ENCODE assay signal across 2 cellular contexts in the genomic region with DNA sequence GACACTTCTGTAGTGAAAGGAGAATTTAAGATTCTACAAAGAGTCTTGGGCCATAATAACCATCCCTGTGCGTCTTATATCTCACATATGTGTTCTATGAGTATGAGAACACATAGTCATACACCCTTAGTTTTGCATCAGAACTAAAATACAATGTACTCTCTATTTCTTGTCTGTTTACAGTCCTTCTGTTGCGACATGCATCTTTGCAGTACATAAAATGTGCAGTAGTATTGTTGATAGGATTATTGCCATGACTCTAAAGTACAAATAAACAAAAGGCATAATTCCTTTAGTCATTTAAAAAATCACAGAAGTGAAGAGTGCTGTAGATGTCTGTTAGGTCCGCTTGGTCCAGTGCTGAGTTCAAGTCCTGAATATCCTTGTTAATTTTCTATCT.
TF ChIP-seq lines count a peak whose summit lies in the region.

No MANE protein-coding gene starts in this region.

TF ChIP-seq in A549, 52 proteins besides CTCF, POLR2A, EP300 and RAD21 (continued from another document):
- TF ChIP-seq PBX3 (IDR thresholded peaks at IDR 0.05) (no peak), SMC3 (IDR thresholded peaks at IDR 0.05) (no peak), CEBPB (IDR thresholded peaks at IDR 0.05) (peak; percentile 21 to 29; a peak in 1 of 4 replicates), ESRRA (IDR thresholded peaks at IDR 0.05; ENCODE audit: borderline replicate concordance, low read length) (no peak)
- TF ChIP-seq, protein P1, sequence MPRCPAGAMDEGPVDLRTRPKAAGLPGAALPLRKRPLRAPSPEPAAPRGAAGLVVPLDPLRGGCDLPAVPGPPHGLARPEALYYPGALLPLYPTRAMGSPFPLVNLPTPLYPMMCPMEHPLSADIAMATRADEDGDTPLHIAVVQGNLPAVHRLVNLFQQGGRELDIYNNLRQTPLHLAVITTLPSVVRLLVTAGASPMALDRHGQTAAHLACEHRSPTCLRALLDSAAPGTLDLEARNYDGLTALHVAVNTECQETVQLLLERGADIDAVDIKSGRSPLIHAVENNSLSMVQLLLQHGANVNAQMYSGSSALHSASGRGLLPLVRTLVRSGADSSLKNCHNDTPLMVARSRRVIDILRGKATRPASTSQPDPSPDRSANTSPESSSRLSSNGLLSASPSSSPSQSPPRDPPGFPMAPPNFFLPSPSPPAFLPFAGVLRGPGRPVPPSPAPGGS (IDR thresholded peaks at IDR 0.05), result no peak

TF ChIP-seq in HepG2, 621 proteins besides CTCF, POLR2A, EP300 and RAD21 (continued from another document):
- no peak for TF ChIP-seq TERF1 (CRISPR knock-in tag; IDR thresholded peaks at IDR 0.05)
- TF ChIP-seq ARNT2 (CRISPR knock-in tag; IDR thresholded peaks at IDR 0.05; ENCODE audit: low read depth), result no peak
- peak; percentile 59; the same call in 1 of the 2 replicates for TF ChIP-seq HMG20A (CRISPR knock-in tag; IDR thresholded peaks at IDR 0.05; ENCODE audit: borderline replicate concordance)
- peak; percentile 36; the same call in 1 of the 2 replicates for TF ChIP-seq FOXJ3 (CRISPR knock-in tag; IDR thresholded peaks at IDR 0.05; ENCODE audit: borderline replicate concordance)
- TF ChIP-seq CEBPB (IDR thresholded peaks at IDR 0.05; ENCODE audit: borderline replicate concordance, low read depth, low read length), result peak; percentile 92
- no peak for TF ChIP-seq ATF3 (CRISPR knock-in tag; IDR thresholded peaks at IDR 0.05)
- TF ChIP-seq RFX1 (IDR thresholded peaks at IDR 0.05), result peak; percentile 44; the same call in 1 of the 2 replicates
- TF ChIP-seq NCOA2 (CRISPR knock-in tag; IDR thresholded peaks at IDR 0.05), result peak; percentile 55; the same call in 1 of the 2 replicates
- TF ChIP-seq SOX13 (IDR thresholded peaks at IDR 0.05), result no peak
- TF ChIP-seq SOX13 (CRISPR knock-in tag; conservative IDR thresholded peaks at IDR 0.05 in 1 of 2, IDR thresholded peaks at IDR 0.05 in 1 of 2), result peak in 1 of 2 experiments; percentile 86; a peak in 2 of 4 replicates
- no peak for TF ChIP-seq PHF5A (CRISPR knock-in tag; IDR thresholded peaks at IDR 0.05; ENCODE audit: low read depth, unreplicated experiment)
- TF ChIP-seq HNRNPK (IDR thresholded peaks at IDR 0.05; ENCODE audit: low read depth, low read length, poor library complexity, severe bottlenecking), result no peak
- TF ChIP-seq FOXA1 (IDR thresholded peaks at IDR 0.05), result no peak
- peak; percentile 72 for TF ChIP-seq FOXA1 (CRISPR knock-in tag; IDR thresholded peaks at IDR 0.05)
- peak; percentile 44; the same call in 1 of the 2 replicates for TF ChIP-seq SAP130 (CRISPR knock-in tag; IDR thresholded peaks at IDR 0.05; ENCODE audit: low read depth)
- TF ChIP-seq HNF4A (CRISPR knock-in tag; IDR thresholded peaks at IDR 0.05), result peak; percentile 37; the same call in 1 of the 2 replicates
- no peak for TF ChIP-seq ZNF3 (CRISPR knock-in tag; IDR thresholded peaks at IDR 0.05)
- peak; percentile 86 for TF ChIP-seq FOXA3 (CRISPR knock-in tag; IDR thresholded peaks at IDR 0.05)
- no peak for TF ChIP-seq CCDC6 (CRISPR knock-in tag; IDR thresholded peaks at IDR 0.05)
- TF ChIP-seq FOXP1 (IDR thresholded peaks at IDR 0.05), result no peak
- peak; percentile 84 for TF ChIP-seq FOXP1 (CRISPR knock-in tag; IDR thresholded peaks at IDR 0.05)
- TF ChIP-seq SOX5 (CRISPR knock-in tag; IDR thresholded peaks at IDR 0.05; ENCODE audit: borderline replicate concordance), result peak; percentile 81; the same call in 1 of the 2 replicates
- TF ChIP-seq, protein P2, sequence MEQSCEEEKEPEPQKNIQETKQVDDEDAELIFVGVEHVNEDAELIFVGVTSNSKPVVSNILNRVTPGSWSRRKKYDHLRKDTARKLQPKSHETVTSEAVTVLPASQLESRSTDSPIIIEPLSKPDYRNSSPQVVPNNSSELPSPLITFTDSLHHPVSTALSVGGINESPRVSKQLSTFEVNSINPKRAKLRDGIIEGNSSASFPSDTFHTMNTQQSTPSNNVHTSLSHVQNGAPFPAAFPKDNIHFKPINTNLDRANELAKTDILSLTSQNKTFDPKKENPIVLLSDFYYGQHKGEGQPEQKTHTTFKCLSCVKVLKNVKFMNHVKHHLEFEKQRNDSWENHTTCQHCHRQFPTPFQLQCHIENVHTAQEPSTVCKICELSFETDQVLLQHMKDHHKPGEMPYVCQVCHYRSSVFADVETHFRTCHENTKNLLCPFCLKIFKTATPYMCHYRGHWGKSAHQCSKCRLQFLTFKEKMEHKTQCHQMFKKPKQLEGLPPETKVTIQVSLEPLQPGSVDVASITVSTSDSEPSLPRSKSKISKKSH (CRISPR knock-in tag; IDR thresholded peaks at IDR 0.05; ENCODE audit: borderline replicate concordance), result no peak
- peak; percentile 72 for TF ChIP-seq ARID5B (CRISPR knock-in tag; IDR thresholded peaks at IDR 0.05)
- TF ChIP-seq ARID3A (IDR thresholded peaks at IDR 0.05; ENCODE audit: low read depth, low read length), result peak; percentile 67; the same call in 1 of the 2 replicates
- TF ChIP-seq RELA (CRISPR knock-in tag; IDR thresholded peaks at IDR 0.05), result no peak
- peak; percentile 69 for TF ChIP-seq FOXP4 (CRISPR knock-in tag; IDR thresholded peaks at IDR 0.05)
- TF ChIP-seq, protein P3, sequence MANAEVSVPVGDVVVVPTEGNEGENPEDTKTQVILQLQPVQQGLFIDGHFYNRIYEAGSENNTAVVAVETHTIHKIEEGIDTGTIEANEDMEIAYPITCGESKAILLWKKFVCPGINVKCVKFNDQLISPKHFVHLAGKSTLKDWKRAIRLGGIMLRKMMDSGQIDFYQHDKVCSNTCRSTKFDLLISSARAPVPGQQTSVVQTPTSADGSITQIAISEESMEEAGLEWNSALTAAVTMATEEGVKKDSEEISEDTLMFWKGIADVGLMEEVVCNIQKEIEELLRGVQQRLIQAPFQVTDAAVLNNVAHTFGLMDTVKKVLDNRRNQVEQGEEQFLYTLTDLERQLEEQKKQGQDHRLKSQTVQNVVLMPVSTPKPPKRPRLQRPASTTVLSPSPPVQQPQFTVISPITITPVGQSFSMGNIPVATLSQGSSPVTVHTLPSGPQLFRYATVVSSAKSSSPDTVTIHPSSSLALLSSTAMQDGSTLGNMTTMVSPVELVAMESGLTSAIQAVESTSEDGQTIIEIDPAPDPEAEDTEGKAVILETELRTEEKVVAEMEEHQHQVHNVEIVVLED (CRISPR knock-in tag; IDR thresholded peaks at IDR 0.05; ENCODE audit: borderline replicate concordance), result no peak
- no peak for TF ChIP-seq THAP11 (CRISPR knock-in tag; IDR thresholded peaks at IDR 0.05)
- no peak for TF ChIP-seq CBX2 (IDR thresholded peaks at IDR 0.05; ENCODE audit: low read depth, low read length)
- no peak for TF ChIP-seq CBX2 (CRISPR knock-in tag; IDR thresholded peaks at IDR 0.05; ENCODE audit: low read depth)
- TF ChIP-seq SMAD3 (CRISPR knock-in tag; IDR thresholded peaks at IDR 0.05), result 0 out of 2 replicates have a peak, but pooled peaks have one; percentile 34
- TF ChIP-seq SOX6 (IDR thresholded peaks at IDR 0.05), result no peak
- peak; percentile 75; the same call in 1 of the 2 replicates for TF ChIP-seq SOX6 (CRISPR knock-in tag; IDR thresholded peaks at IDR 0.05)
- 0 out of 2 replicates have a peak, but pooled peaks have one; percentile 18 for TF ChIP-seq KAT8 (CRISPR knock-in tag; IDR thresholded peaks at IDR 0.05)
- peak; percentile 94 for TF ChIP-seq GATAD2A (CRISPR knock-in tag; IDR thresholded peaks at IDR 0.05)
- TF ChIP-seq, protein P4, sequence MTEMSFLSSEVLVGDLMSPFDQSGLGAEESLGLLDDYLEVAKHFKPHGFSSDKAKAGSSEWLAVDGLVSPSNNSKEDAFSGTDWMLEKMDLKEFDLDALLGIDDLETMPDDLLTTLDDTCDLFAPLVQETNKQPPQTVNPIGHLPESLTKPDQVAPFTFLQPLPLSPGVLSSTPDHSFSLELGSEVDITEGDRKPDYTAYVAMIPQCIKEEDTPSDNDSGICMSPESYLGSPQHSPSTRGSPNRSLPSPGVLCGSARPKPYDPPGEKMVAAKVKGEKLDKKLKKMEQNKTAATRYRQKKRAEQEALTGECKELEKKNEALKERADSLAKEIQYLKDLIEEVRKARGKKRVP (CRISPR knock-in tag; IDR thresholded peaks at IDR 0.05), result peak in 1 of 2 experiments; percentile 98; a peak in 2 of 4 replicates
- TF ChIP-seq HNF4G (IDR thresholded peaks at IDR 0.05; ENCODE audit: borderline replicate concordance, low read depth, low read length), result no peak
- no peak for TF ChIP-seq HNF4G (CRISPR knock-in tag; IDR thresholded peaks at IDR 0.05; ENCODE audit: borderline replicate concordance, low read depth)
- no peak for TF ChIP-seq ERF (CRISPR knock-in tag; IDR thresholded peaks at IDR 0.05)
- TF ChIP-seq SIN3B (IDR thresholded peaks at IDR 0.05; ENCODE audit: low read length), result no peak
- peak; percentile 91 for TF ChIP-seq CEBPG (CRISPR knock-in tag; IDR thresholded peaks at IDR 0.05)
- 0 out of 2 replicates have a peak, but pooled peaks have one; percentile 24 for TF ChIP-seq RARA (CRISPR knock-in tag; IDR thresholded peaks at IDR 0.05)
- no peak for TF ChIP-seq ZBTB37 (CRISPR knock-in tag; IDR thresholded peaks at IDR 0.05)
- TF ChIP-seq BCL6 (CRISPR knock-in tag; IDR thresholded peaks at IDR 0.05), result 0 out of 2 replicates have a peak, but pooled peaks have one; percentile 25
